ENCODE assay signal across 22 cellular contexts in the genomic region with DNA sequence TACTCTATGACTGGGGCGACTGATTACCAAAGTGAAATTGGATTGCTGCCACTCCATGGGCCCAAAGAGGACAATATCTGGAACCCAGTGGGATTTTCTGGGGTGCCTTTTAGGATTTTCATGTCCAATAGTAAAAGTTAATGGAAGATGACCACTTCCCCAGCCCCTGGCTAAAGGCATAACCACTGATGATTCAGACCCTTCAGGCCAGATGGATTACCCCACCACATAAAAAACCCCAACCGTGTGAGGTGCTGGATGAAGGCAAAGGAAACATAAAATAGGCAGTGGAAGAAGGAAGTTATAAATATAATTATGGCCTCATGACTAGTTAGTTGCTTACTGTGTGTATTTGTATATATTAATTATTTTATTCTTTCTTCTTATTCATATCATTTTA. TPM values are rescaled to one million over a fixed set of nuclear protein-coding genes. Genes with fewer than 3 reads are reported as not detected.
"Had no signal": no experiment of that assay in that cellular context is flagged by ENCODE, and none has a peak within 500 bp of the region (broad histone marks: within the 10 kb centered on the region; RNA-seq: fewer than 3 reads in every experiment).

No MANE protein-coding gene starts in this region.

- DNase-seq: dorsolateral prefrontal cortex; effector CD8-positive, alpha-beta T cell; foreskin melanocyte; head of caudate nucleus; kidney; left cardiac atrium; left ventricle myocardium superior; mesenchymal stem cell; midbrain; naive B cell; occipital lobe; pancreas; right cardiac atrium; small intestine; stimulated activated CD4-positive, alpha-beta T cell treated with anti-CD3 and anti-CD28 coated beads, Interleukin-2, amount 100 ng/mL, for 48 hours; tibial artery; upper lobe of left lung had no signal

- H3K4me3 ChIP-seq: dorsolateral prefrontal cortex, hepatocyte, lung, pancreas, tibial artery, upper lobe of left lung, vagina had no signal

RNA-seq across cellular contexts. Expression of gene IL10, which starts 40.2 kb away (rescaled TPM):
- total RNA-seq: hepatocyte, occipital lobe, progenitor cell of endocrine pancreas, temporal lobe had no signal

RNA-seq across cellular contexts. Expression of gene IL19, which starts 41.9 kb away (rescaled TPM):
- total RNA-seq: dorsolateral prefrontal cortex, left cardiac atrium, left ventricle myocardium superior, occipital lobe, pancreas, progenitor cell of endocrine pancreas, right cardiac atrium, temporal lobe, upper lobe of left lung, vagina had no signal

RNA-seq across cellular contexts. Expression of gene IL20, which starts 53.0 kb away (rescaled TPM):
- total RNA-seq: dorsolateral prefrontal cortex, hepatocyte, kidney, left cardiac atrium, left ventricle myocardium superior, lung, pancreas, progenitor cell of endocrine pancreas, right cardiac atrium, temporal lobe, upper lobe of left lung, vagina had no signal
